ENCODE assay signal across 8 cellular contexts in genomic region chr2:18387479-18388206, GRCh38.
A peak's percentile ranks its signal among the peaks of the same experiment; 100 is the strongest.
DNase-seq lines count a peak whose midpoint lies in the region; ATAC-seq, FAIRE-seq and TF ChIP-seq lines count a peak whose summit lies in the region.

No MANE protein-coding gene starts in this region.

- FAIRE-seq in GM19239 (lab: Jason Lieb, UNC), result peak; percentile 89

- TF ChIP-seq CTCF in C4-2B (conservative IDR thresholded peaks at IDR 0.05), result peak; percentile 87

- peaks cover 2% of the 10 kb centered on the region for H3K27me3 Mint-ChIP-seq in memory B cell

- no peaks in the 10 kb centered on the region for H3K4me1 Mint-ChIP-seq in memory B cell

- H3K9me3 Mint-ChIP-seq in memory B cell, result no peaks in the 10 kb centered on the region

- no peak overlapping the region for H3K27ac Mint-ChIP-seq in memory B cell

- no peaks in the 10 kb centered on the region for H3K36me3 Mint-ChIP-seq in memory B cell

- H3K4me3 Mint-ChIP-seq in memory B cell, result no peak overlapping the region

- H3K27ac ChIP-seq in C4-2B, result no peak overlapping the region

- ATAC-seq in HG03342 (IDR thresholded peaks at IDR 0.05; ENCODE audit: unreplicated experiment) (peak; percentile 90), memory B cell (ENCODE audit: low read depth) (peak; percentile 60)

- DNase-seq in GM19239 (ENCODE audit: insufficient read length, low spot score) (peak; percentile 21), NCI-H446 (lab: John Stamatoyannopoulos, UW) (peak; percentile 12 to 74), memory B cell (ENCODE audit: low spot score in 2 of 2) (peak; percentile 58 to 64)
- peak; percentile 49 for DNase-seq in activated CD4-positive, alpha-beta T cell treated with anti-CD3 and anti-CD28 coated beads, Interleukin-2, amount 50 U/mL, for 1 hour
- DNase-seq in effector CD8-positive, alpha-beta T cell (lab: John Stamatoyannopoulos, UW), result peak; percentile 24
- DNase-seq in stimulated activated CD8-positive, alpha-beta memory T cell treated with anti-CD3 and anti-CD28 coated beads, Interleukin-2, amount 100 ng/mL, for 1 hour (ENCODE audit: low read depth in 2 of 2), result peak; percentile 9 to 13

Comparison
In these comparisons a context has a peak if more than half of its experiments do, and no peak if none do; other contexts are left out.
1. DNase-seq: peak in every context shown above with its lines; median percentile 61 in memory B cell; 49 in activated CD4-positive, alpha-beta T cell treated with anti-CD3 and anti-CD28 coated beads, Interleukin-2, amount 50 U/mL, for 1 hour; 43 in NCI-H446; 24 in effector CD8-positive, alpha-beta T cell; 21 in GM19239; 11 in stimulated activated CD8-positive, alpha-beta memory T cell treated with anti-CD3 and anti-CD28 coated beads, Interleukin-2, amount 100 ng/mL, for 1 hour.